1 cellular context compared by ENCODE assay signal in genomic region chr2:119684553-119684952, GRCh38.
TF ChIP-seq lines count a peak whose summit lies in the region.

No MANE protein-coding gene starts in this region.

TF ChIP-seq in WTC11, 78 proteins besides CTCF, POLR2A, EP300 and RAD21 (continued from another document):
- TF ChIP-seq NFATC4 (CRISPR knock-in tag; IDR thresholded peaks at IDR 0.05) (no peak), GTF2I (CRISPR knock-in tag; conservative IDR thresholded peaks at IDR 0.05) (no peak)
